In genomic region chr2:210459925-210460862, GRCh38 we compare ENCODE assay signal across 15 cellular contexts. TPM values are rescaled to one million over a fixed set of nuclear protein-coding genes. Genes with fewer than 3 reads are reported as not detected.
DNase-seq lines count a peak whose midpoint lies in the region; ATAC-seq and TF ChIP-seq lines count a peak whose summit lies in the region.
"Had no signal": no experiment of that assay in that cellular context is flagged by ENCODE, and none has a peak within 500 bp of the region (broad histone marks: within the 10 kb centered on the region; RNA-seq: fewer than 3 reads in every experiment).

No MANE protein-coding gene starts in this region.

- no peak overlapping the region for H2AFZ ChIP-seq in smooth muscle cell (ENCODE audit: low read depth)

- H3K4me1 Mint-ChIP-seq in activated CD4-positive, alpha-beta T cell treated with anti-CD3 and anti-CD28 coated beads for 36 hours = peaks cover 12% of the 10 kb centered on the region

- H3K4me3 ChIP-seq in smooth muscle cell = no peak overlapping the region
- H3K4me3 ChIP-seq: breast epithelium, K562 had no signal

- H3K27me3 ChIP-seq in smooth muscle cell (ENCODE audit: low read depth) = no peaks in the 10 kb centered on the region
- H3K27me3 ChIP-seq: breast epithelium had no signal

- no peaks in the 10 kb centered on the region for H3K4me1 ChIP-seq in smooth muscle cell (ENCODE audit: low read depth)
- H3K4me1 ChIP-seq: breast epithelium had no signal

- intact Hi-C loops in activated CD4-positive, alpha-beta T cell treated with anti-CD3 and anti-CD28 coated beads for 36 hours (cut with DNase I, micrococcal nuclease) = no loop called here

- ATAC-seq in GM19023 (IDR thresholded peaks at IDR 0.05; ENCODE audit: unreplicated experiment) (peak; percentile 67), HG02588 (IDR thresholded peaks at IDR 0.05; ENCODE audit: unreplicated experiment) (peak; percentile 71), HG03460 (IDR thresholded peaks at IDR 0.05; ENCODE audit: unreplicated experiment) (peak; percentile 50), GM18520 (IDR thresholded peaks at IDR 0.05; ENCODE audit: unreplicated experiment) (no peak)
- ATAC-seq in activated CD4-positive, alpha-beta T cell treated with anti-CD3 and anti-CD28 coated beads for 36 hours = no peak
- ATAC-seq: K562 had no signal

- no peak overlapping the region for H3K27ac Mint-ChIP-seq in activated CD4-positive, alpha-beta T cell treated with anti-CD3 and anti-CD28 coated beads for 36 hours
- H3K27ac Mint-ChIP-seq: T-helper 1 cell treated with Interleukin-12 subunit alpha and Interleukin-12 subunit beta and Interleukin-4 antibody, amounts not matched to agents 30 μg/mL and 1 μg/mL, for 36 hours had no signal

- no peak for TF ChIP-seq CTCF in smooth muscle cell (IDR thresholded peaks at IDR 0.05; ENCODE audit: borderline replicate concordance, insufficient read depth, poor library complexity, severe bottlenecking)

- no peaks in the 10 kb centered on the region for H3K27me3 Mint-ChIP-seq in activated CD4-positive, alpha-beta T cell treated with anti-CD3 and anti-CD28 coated beads for 36 hours

- H4K20me1 ChIP-seq in smooth muscle cell (ENCODE audit: low read depth) = no peaks in the 10 kb centered on the region

- H3K9me3 Mint-ChIP-seq in activated CD4-positive, alpha-beta T cell treated with anti-CD3 and anti-CD28 coated beads for 36 hours (ENCODE audit: low read depth) = no peaks in the 10 kb centered on the region
- H3K9me3 Mint-ChIP-seq: T-helper 1 cell treated with Interleukin-12 subunit alpha and Interleukin-12 subunit beta and Interleukin-4 antibody, amounts not matched to agents 30 μg/mL and 1 μg/mL, for 36 hours had no signal

- H3K36me3 Mint-ChIP-seq in activated CD4-positive, alpha-beta T cell treated with anti-CD3 and anti-CD28 coated beads for 36 hours (ENCODE audit: low read depth) = peaks cover 53% of the 10 kb centered on the region

- H3K9me3 ChIP-seq in smooth muscle cell (replicated peaks; ENCODE audit: low read depth) = no peaks in the 10 kb centered on the region
- H3K9me3 ChIP-seq: breast epithelium had no signal

- no peak overlapping the region for H3K9ac ChIP-seq in smooth muscle cell (ENCODE audit: low read depth)

- no peaks in the 10 kb centered on the region for H3K36me3 ChIP-seq in smooth muscle cell (ENCODE audit: low read depth)
- H3K36me3 ChIP-seq: breast epithelium had no signal

- no peaks in the 10 kb centered on the region for H3F3A ChIP-seq in smooth muscle cell (ENCODE audit: low read depth)

- POLR2A ChIA-PET in activated CD4-positive, alpha-beta T cell treated with anti-CD3 and anti-CD28 coated beads for 36 hours (lab: Charles Lee) = no interaction called here

- peak; percentile 94 for DNase-seq in pons (ENCODE audit: low spot score)
- DNase-seq in activated CD4-positive, alpha-beta T cell treated with anti-CD3 and anti-CD28 coated beads for 36 hours = no peak
- no peak for DNase-seq in smooth muscle cell (lab: John Stamatoyannopoulos, UW; ENCODE audit: unreplicated experiment)
- DNase-seq in GM03348 (ENCODE audit: low spot score) = no peak
- DNase-seq: activated CD8-positive, alpha-beta memory T cell treated with anti-CD3 and anti-CD28 coated beads, Interleukin-2, amount 50 U/mL, for 48 hours; DND-41; NCI-H446 treated with DMSO at 0.1 percent for 48 hours; retina had no signal

- WGBS in smooth muscle cell (ENCODE audit: low lambda C conversion rate) = 83% methylated on average over 7 of the region's 7 CpGs

- CTCF ChIA-PET in activated CD4-positive, alpha-beta T cell treated with anti-CD3 and anti-CD28 coated beads for 36 hours (lab: Charles Lee) = interaction anchor here (1.0 to 1.7 kb wide), 2 partner anchors 9 to 15 kb away, joined by 3 to 7 read pairs; no protein-coding TSS in a partner anchor

- no peak overlapping the region for H3K4me2 ChIP-seq in smooth muscle cell

- H3K4me3 Mint-ChIP-seq in activated CD4-positive, alpha-beta T cell treated with anti-CD3 and anti-CD28 coated beads for 36 hours = no peak overlapping the region
- H3K4me3 Mint-ChIP-seq: T-helper 1 cell treated with Interleukin-12 subunit alpha and Interleukin-12 subunit beta and Interleukin-4 antibody, amounts not matched to agents 30 μg/mL and 1 μg/mL, for 36 hours had no signal

- no peak overlapping the region for H3K27ac ChIP-seq in smooth muscle cell (ENCODE audit: low read depth)
- H3K27ac ChIP-seq: breast epithelium had no signal

- H3K79me2 ChIP-seq in smooth muscle cell (ENCODE audit: low read depth) = no peaks in the 10 kb centered on the region

RNA-seq across cellular contexts. Expression of gene LANCL1, which starts 16.4 kb away (rescaled TPM):
- 10 to 100 TPM; 43.3 to 45.4 TPM for total RNA-seq in activated CD4-positive, alpha-beta T cell treated with anti-CD3 and anti-CD28 coated beads for 36 hours
- total RNA-seq in smooth muscle cell = 37.2 and 43.7 TPM in 2 replicates
- polyA plus RNA-seq in smooth muscle cell = 14.5 and 14.7 TPM in 2 replicates

Comparison
In these comparisons a context has a peak if more than half of its experiments do, and no peak if none do; other contexts are left out.
1. ATAC-seq: peak in GM19023 (single experiment), HG02588 (single experiment) and HG03460 (single experiment); none in activated CD4-positive, alpha-beta T cell treated with anti-CD3 and anti-CD28 coated beads for 36 hours (single experiment) and GM18520 (single experiment).